ENCODE assay signal across 9 cellular contexts in the genomic region with DNA sequence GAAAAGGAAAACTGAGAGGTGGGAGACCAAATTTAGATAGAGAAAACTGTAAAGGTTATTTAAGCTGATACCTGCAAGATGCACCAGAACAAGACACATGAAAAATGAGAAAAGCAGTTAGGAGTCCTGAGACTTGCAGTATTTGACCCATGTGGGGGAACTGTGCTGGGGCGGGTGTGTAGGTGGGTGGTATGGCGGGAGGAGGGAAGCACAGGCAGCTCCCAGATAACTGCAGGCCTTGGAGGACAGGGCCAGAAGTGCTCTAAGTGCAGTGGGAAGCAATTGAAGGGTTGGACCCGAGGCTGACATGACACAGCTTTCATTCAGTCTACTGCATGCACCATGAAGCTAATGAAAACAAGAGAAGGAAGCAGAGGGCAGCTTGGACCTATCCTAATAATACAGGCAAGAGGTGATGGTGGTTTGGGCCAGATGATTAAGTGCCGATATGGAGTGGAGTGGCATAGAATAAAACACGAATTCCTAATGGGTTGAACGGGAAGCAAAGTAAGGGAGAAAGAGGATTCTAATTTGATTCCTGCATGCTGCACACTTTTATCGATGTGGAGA. TPM values are rescaled to one million over a fixed set of nuclear protein-coding genes. Genes with fewer than 3 reads are reported as not detected.
A peak's percentile ranks its signal among the peaks of the same experiment; 100 is the strongest.
DNase-seq lines count a peak whose midpoint lies in the region; ATAC-seq lines count a peak whose summit lies in the region.
"Had no signal": no experiment of that assay in that cellular context is flagged by ENCODE, and none has a peak within 500 bp of the region (broad histone marks: within the 10 kb centered on the region; RNA-seq: fewer than 3 reads in every experiment).

No MANE protein-coding gene starts in this region.

- H3K4me1 ChIP-seq in BLaER1 treated with 17β-estradiol and CSF1 and Interleukin-3, amounts not matched to agents 10 nM and 100 nM: no peaks in the 10 kb centered on the region
- H3K4me1 ChIP-seq in HUES64 (ENCODE audit: insufficient read depth, low read length): peaks cover 7% of the 10 kb centered on the region
- H3K4me1 ChIP-seq in naive thymus-derived CD4-positive, alpha-beta T cell (ENCODE audit: control insufficient read depth in 2 of 2, insufficient read depth in 2 of 2, low read length in 2 of 2): no peaks in the 10 kb centered on the region

- peak overlapping the region; percentile 37 for H3K4me3 Mint-ChIP-seq in central memory CD8-positive, alpha-beta T cell
- peak overlapping the region; percentile 12 to 74 (median 53) for H3K4me3 Mint-ChIP-seq in naive thymus-derived CD4-positive, alpha-beta T cell

- H3K9me3 ChIP-seq in BLaER1 treated with 17β-estradiol and CSF1 and Interleukin-3, amounts not matched to agents 10 nM and 100 nM (replicated peaks in 1 of 11): no peaks in the 10 kb centered on the region
- H3K9me3 ChIP-seq in HUES64 (ENCODE audit: insufficient read depth, low read depth, low read length): no peaks in the 10 kb centered on the region
- H3K9me3 ChIP-seq in naive thymus-derived CD4-positive, alpha-beta T cell (ENCODE audit: control insufficient read depth in 2 of 3, low read length in 3 of 3): no peaks in the 10 kb centered on the region
- H3K9me3 ChIP-seq: esophagus squamous epithelium had no signal

- no peak overlapping the region for H3K27ac Mint-ChIP-seq in central memory CD8-positive, alpha-beta T cell (ENCODE audit: low read depth)
- peak overlapping the region in 2 of 9 donors; percentile 2 to 3 for H3K27ac Mint-ChIP-seq in naive thymus-derived CD4-positive, alpha-beta T cell

- H3K27ac ChIP-seq in BLaER1 treated with 17β-estradiol and CSF1 and Interleukin-3, amounts not matched to agents 10 nM and 100 nM: no peak overlapping the region
- H3K27ac ChIP-seq in HUES64 (ENCODE audit: low read depth, low read length): no peak overlapping the region
- no peak overlapping the region for H3K27ac ChIP-seq in naive thymus-derived CD4-positive, alpha-beta T cell (ENCODE audit: low read depth, low read length)
- H3K27ac ChIP-seq: esophagus squamous epithelium had no signal

- no peaks in the 10 kb centered on the region for H3K36me3 ChIP-seq in BLaER1 treated with 17β-estradiol and CSF1 and Interleukin-3, amounts not matched to agents 10 nM and 100 nM
- H3K36me3 ChIP-seq in HUES64 (ENCODE audit: insufficient read depth, low read length): no peaks in the 10 kb centered on the region
- no peaks in the 10 kb centered on the region for H3K36me3 ChIP-seq in naive thymus-derived CD4-positive, alpha-beta T cell (ENCODE audit: control insufficient read depth in 2 of 3, insufficient read depth in 3 of 3, low read length in 3 of 3)
- H3K36me3 ChIP-seq: esophagus squamous epithelium had no signal

- DNase-seq in central memory CD8-positive, alpha-beta T cell (ENCODE audit: low spot score in 2 of 2): no peak
- DNase-seq in naive thymus-derived CD4-positive, alpha-beta T cell: no peak
- DNase-seq in activated T-cell treated with anti-CD3 and anti-CD28 coated beads, Interleukin-2, amount 50 U/mL, for 48 hours: no peak
- DNase-seq in NCI-H748 treated with DMSO at 0.1 percent for 48 hours (lab: John Stamatoyannopoulos, UW): no peak
- DNase-seq: esophagus squamous epithelium had no signal

- peak overlapping the region in 2 of 11 experiments; percentile 38 to 52; a peak in 1 of 22 replicates for H3K9ac ChIP-seq in BLaER1 treated with 17β-estradiol and CSF1 and Interleukin-3, amounts not matched to agents 10 nM and 100 nM
- H3K9ac ChIP-seq in HUES64 (ENCODE audit: low read depth, low read length): no peak overlapping the region

- no peak for ATAC-seq in central memory CD8-positive, alpha-beta T cell (replicated peaks; ENCODE audit: extremely low read depth, poor library complexity, severe bottlenecking)
- ATAC-seq in naive thymus-derived CD4-positive, alpha-beta T cell: no peak
- no peak for ATAC-seq in HG02938 (IDR thresholded peaks at IDR 0.05; ENCODE audit: unreplicated experiment)
- ATAC-seq in GM21717 (IDR thresholded peaks at IDR 0.05; ENCODE audit: unreplicated experiment): no peak

- H3K4me3 ChIP-seq in BLaER1 treated with 17β-estradiol and CSF1 and Interleukin-3, amounts not matched to agents 10 nM and 100 nM: peak overlapping the region in 3 of 10 experiments; percentile 46 to 56 (median 54); a peak in 4 of 20 replicates
- peak overlapping the region; percentile 69 for H3K4me3 ChIP-seq in HUES64 (ENCODE audit: low read length)
- H3K4me3 ChIP-seq in naive thymus-derived CD4-positive, alpha-beta T cell (ENCODE audit: low read length): no peak overlapping the region

- CTCF ChIA-PET in naive thymus-derived CD4-positive, alpha-beta T cell (lab: Charles Lee): no interaction called here

- H3K4me1 Mint-ChIP-seq in central memory CD8-positive, alpha-beta T cell: no peaks in the 10 kb centered on the region
- peaks cover 4 to 11% (median 10%) of the 10 kb centered on the region in 7 donors for H3K4me1 Mint-ChIP-seq in naive thymus-derived CD4-positive, alpha-beta T cell

- H3K27me3 ChIP-seq in BLaER1 treated with 17β-estradiol and CSF1 and Interleukin-3, amounts not matched to agents 10 nM and 100 nM: no peaks in the 10 kb centered on the region
- no peaks in the 10 kb centered on the region for H3K27me3 ChIP-seq in HUES64 (ENCODE audit: insufficient read depth, low read length)
- H3K27me3 ChIP-seq in naive thymus-derived CD4-positive, alpha-beta T cell (ENCODE audit: control insufficient read depth in 2 of 2, insufficient read depth in 2 of 2, low read length in 2 of 2): no peaks in the 10 kb centered on the region

- no peaks in the 10 kb centered on the region for H4K20me1 ChIP-seq in BLaER1 treated with 17β-estradiol and CSF1 and Interleukin-3, amounts not matched to agents 10 nM and 100 nM

- H3K36me3 Mint-ChIP-seq in central memory CD8-positive, alpha-beta T cell (ENCODE audit: insufficient read depth): peaks cover 3% of the 10 kb centered on the region
- H3K36me3 Mint-ChIP-seq in naive thymus-derived CD4-positive, alpha-beta T cell: no peaks in the 10 kb centered on the region

- POLR2A ChIA-PET in naive thymus-derived CD4-positive, alpha-beta T cell (lab: Charles Lee): no interaction called here

- WGBS in HUES64: 91% methylated on average over 7 of the region's 7 CpGs

- H3K9me3 Mint-ChIP-seq in central memory CD8-positive, alpha-beta T cell: no peaks in the 10 kb centered on the region
- H3K9me3 Mint-ChIP-seq in naive thymus-derived CD4-positive, alpha-beta T cell: no peaks in the 10 kb centered on the region

- intact Hi-C loops in naive thymus-derived CD4-positive, alpha-beta T cell (cut with micrococcal nuclease): loop anchor here in 1 of 2 donors (2.0 kb wide), 2 partner anchors 365 to 1203 kb away; no protein-coding TSS in a partner anchor

- H3K27me3 Mint-ChIP-seq in central memory CD8-positive, alpha-beta T cell: no peaks in the 10 kb centered on the region
- H3K27me3 Mint-ChIP-seq in naive thymus-derived CD4-positive, alpha-beta T cell: peaks cover 5 to 16% (median 9%) of the 10 kb centered on the region in 5 donors

- H3K4me2 ChIP-seq in BLaER1 treated with 17β-estradiol and CSF1 and Interleukin-3, amounts not matched to agents 10 nM and 100 nM: peak overlapping the region in 10 of 11 experiments; percentile 42 to 61 (median 53); a peak in 12 of 22 replicates

RNA-seq across cellular contexts. Expression of gene ANO3, which starts 48.0 kb away (rescaled TPM):
- 0.35 TPM for polyA plus RNA-seq in HUES64 (2013, experiment 1 of 2)
- 0.63 TPM for polyA plus RNA-seq in HUES64 (2013, experiment 2 of 2)
- total RNA-seq in naive thymus-derived CD4-positive, alpha-beta T cell: not detected
- polyA plus RNA-seq in naive thymus-derived CD4-positive, alpha-beta T cell: not detected
- total RNA-seq: esophagus squamous epithelium had no signal
